ENCODE assay signal across 8 cellular contexts in the genomic region with DNA sequence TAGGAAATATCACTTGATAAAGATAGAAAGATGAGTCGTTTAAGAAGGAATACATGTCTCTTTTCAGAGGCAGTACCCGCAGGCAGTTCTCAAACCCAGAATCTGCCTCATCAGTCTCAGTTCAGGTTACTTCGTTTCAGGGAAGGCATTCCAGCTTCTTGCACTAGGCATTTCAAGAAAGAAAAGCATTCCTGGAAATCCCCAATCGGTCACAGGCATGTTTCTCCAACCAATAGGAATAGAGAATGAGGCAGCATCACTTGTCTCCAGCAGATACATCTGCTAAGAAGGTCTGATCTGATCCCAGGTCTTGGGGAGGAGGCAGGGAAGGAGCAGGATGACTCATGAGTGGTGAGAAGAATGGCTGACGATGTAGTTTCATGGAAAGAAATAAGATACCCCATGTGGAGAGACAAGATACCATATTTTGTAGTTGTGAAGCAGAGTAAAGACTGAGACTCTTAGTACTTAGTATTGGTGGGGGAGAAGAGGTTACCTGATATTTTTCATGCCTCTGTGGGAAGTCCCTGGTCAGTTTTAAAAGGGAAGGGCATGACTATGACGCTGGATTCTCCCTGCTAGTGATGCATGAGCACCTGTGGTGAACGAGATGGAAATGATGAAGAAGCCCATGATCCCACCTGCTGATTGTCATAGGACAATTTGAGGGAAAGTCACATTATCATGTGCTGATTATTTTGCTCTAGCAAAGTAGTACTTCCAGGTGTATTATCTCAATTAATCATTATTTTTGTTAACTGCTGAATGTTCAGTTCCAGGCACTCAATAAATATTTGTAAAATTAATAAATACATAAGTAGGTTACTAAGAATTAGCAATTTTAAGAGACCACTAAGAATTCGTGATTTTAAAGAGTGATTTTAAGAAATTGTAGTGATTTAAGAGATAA. TPM values are rescaled to one million over a fixed set of nuclear protein-coding genes. Genes with fewer than 3 reads are reported as not detected.
DNase-seq lines count a peak whose midpoint lies in the region; ATAC-seq, FAIRE-seq and TF ChIP-seq lines count a peak whose summit lies in the region.

No MANE protein-coding gene starts in this region.

- H3K36me3 ChIP-seq in HCT116 (ENCODE audit: control insufficient read depth in 1 of 2, insufficient read depth in 2 of 2, low read length in 2 of 2) (no peaks in the 10 kb centered on the region), colonic mucosa (no peaks in the 10 kb centered on the region)

- CTCF ChIA-PET in HCT116 (lab: Charles Lee), result no interaction called here

- no peak for TF ChIP-seq RAD21 in HCT116 (IDR thresholded peaks at IDR 0.05; ENCODE audit: low read depth)

- no peaks in the 10 kb centered on the region for H4K20me1 ChIP-seq in HCT116 (ENCODE audit: insufficient read depth)

- H3K79me2 ChIP-seq in HCT116 (ENCODE audit: insufficient read depth, low read length), result no peaks in the 10 kb centered on the region

- H3K4me1 ChIP-seq in HCT116 (ENCODE audit: control insufficient read depth in 1 of 2, insufficient read depth in 2 of 2, low read length in 2 of 2), result peaks cover 0 to 10% of the 10 kb centered on the region in 2 experiments; a peak in 3 of 4 replicates
- no peaks in the 10 kb centered on the region for H3K4me1 ChIP-seq in colonic mucosa

- POLR2A ChIA-PET in HCT116 (lab: Charles Lee), result no interaction called here

- peak overlapping the region; percentile 46; the same call in 1 of the 2 replicates for H3K9ac ChIP-seq in HCT116 (ENCODE audit: low read length)
- H3K9ac ChIP-seq in colonic mucosa (ENCODE audit: low read depth in 2 of 2, low read length in 2 of 2), result no peak overlapping the region

- TF ChIP-seq POLR2A in HCT116 (IDR thresholded peaks at IDR 0.05; ENCODE audit: borderline replicate concordance, extremely low read depth, insufficient read depth, insufficient read length), result no peak

- FAIRE-seq in TTC549 (lab: Jason Lieb, UNC), result peak; percentile 94

- H3K9me2 ChIP-seq in HCT116 (ENCODE audit: insufficient read depth), result no peaks in the 10 kb centered on the region

- peak overlapping the region; percentile 68 for H2AFZ ChIP-seq in HCT116 (ENCODE audit: low read depth, low read length, poor library complexity, severe bottlenecking)

- intact Hi-C loops in HCT116 (cut with micrococcal nuclease), result no loop called here
- intact Hi-C loops in colonic mucosa (cut with DNase I), result no loop called here
- intact Hi-C loops in left colon (cut with DNase I, micrococcal nuclease), result no loop called here

- H3K9me3 ChIP-seq in HCT116 (ENCODE audit: control insufficient read depth in 1 of 2, insufficient read depth in 1 of 2, low read depth in 1 of 2, low read length in 2 of 2) (no peaks in the 10 kb centered on the region), colonic mucosa (no peaks in the 10 kb centered on the region)

- H3K27ac ChIP-seq in HCT116 (ENCODE audit: low read depth, low read length) (no peak overlapping the region), colonic mucosa (no peak overlapping the region)

- H3K27me3 ChIP-seq in HCT116 (ENCODE audit: insufficient read depth, low read length) (no peaks in the 10 kb centered on the region), colonic mucosa (no peaks in the 10 kb centered on the region)

- peak overlapping the region; percentile 80 for H3K4me2 ChIP-seq in HCT116 (ENCODE audit: low read length)

- TF ChIP-seq CTCF in HCT116 (IDR thresholded peaks at IDR 0.05 in 2 of 3, conservative IDR thresholded peaks at IDR 0.05 in 1 of 3; ENCODE audit: borderline replicate concordance in 1 of 3, insufficient read depth in 1 of 3, low read depth in 2 of 3, low read length in 2 of 3) (no peak), LNCaP clone FGC (IDR thresholded peaks at IDR 0.05; ENCODE audit: control insufficient read depth, extremely low read depth, insufficient read depth) (no peak), colonic mucosa (IDR thresholded peaks at IDR 0.05) (no peak)

- RAD21 ChIA-PET in HCT116 (lab: Charles Lee; ENCODE audit: low non-redundant PET in 1 of 2, low total read pairs in 2 of 2, uncharacterized antibody in 2 of 2, unreplicated experiment in 2 of 2), result no interaction called here

- ATAC-seq in HCT116 (peak; percentile 100), left colon (peak; percentile 100)

- BruUV-seq in HCT116 (replicated peaks; lab: Mats Ljungman, UMichigan), result TSS peak; percentile 87

- DNase-seq in activated CD4-positive, CD25-positive, alpha-beta regulatory T cell treated with anti-CD3 and anti-CD28 coated beads, Interleukin-2, amount 50 U/mL, for 16 hours (ENCODE audit: low read depth, low spot score), result peak; percentile 23
- DNase-seq in activated CD4-positive, CD25-positive, alpha-beta regulatory T cell (lab: John Stamatoyannopoulos, UW), result no peak
- DNase-seq in HCT116 (ENCODE audit: low read depth, low spot score), result peak; percentile 94
- DNase-seq in LNCaP clone FGC (ENCODE audit: low read depth), result peak; percentile 83
- DNase-seq in colonic mucosa, result peak; percentile 63
- DNase-seq in left colon, result peak; percentile 58 to 61
- peak; percentile 27 for DNase-seq in stimulated activated CD8-positive, alpha-beta memory T cell treated with anti-CD3 and anti-CD28 coated beads, Interleukin-12 subunit alpha, Interleukin-12 subunit beta, amount 100 ng/mL, for 4 hours (ENCODE audit: low read depth)

- H3K4me3 ChIP-seq in HCT116 (replicated peaks in 1 of 2; ENCODE audit: low read depth in 1 of 2, low read length in 2 of 2), result peak overlapping the region; percentile 45 to 58
- H3K4me3 ChIP-seq in LNCaP clone FGC (ENCODE audit: low read depth, low read length), result no peak overlapping the region
- no peak overlapping the region for H3K4me3 ChIP-seq in colonic mucosa

TF ChIP-seq in HCT116, 20 proteins besides CTCF, POLR2A, EP300 and RAD21:
- TF ChIP-seq POLR2AphosphoS5 (IDR thresholded peaks at IDR 0.05; ENCODE audit: low read depth, low read length) (no peak), SP1 (IDR thresholded peaks at IDR 0.05; ENCODE audit: low read depth) (0 out of 2 replicates have a peak, but pooled peaks have one; percentile 18), EZH2phosphoT487 (IDR thresholded peaks at IDR 0.05; ENCODE audit: borderline replicate concordance) (no peak), SRF (IDR thresholded peaks at IDR 0.05; ENCODE audit: low read depth) (no peak), JUND (IDR thresholded peaks at IDR 0.05) (no peak)

RNA-seq across cellular contexts. Expression of a gene that starts 20.3 kb away (rescaled TPM):
- total RNA-seq in HCT116 (2021; ENCODE audit: unreplicated experiment) (2.7 TPM), colonic mucosa (10 to 100 TPM; 22.5 to 39.3 TPM), left colon (100 to 1,000 TPM in 1 of 2 donors, 10 to 100 TPM in 1; 34.7 to 191 TPM)
- 2.6 and 3.1 TPM in 2 replicates for polyA plus RNA-seq in HCT116 (2012)

RNA-seq across cellular contexts. Expression of a gene that starts 27.2 kb away (rescaled TPM):
- total RNA-seq in HCT116 (2021; ENCODE audit: unreplicated experiment), result 0.86 TPM
- polyA plus RNA-seq in HCT116 (2012), result 0.03 TPM in 1 of 2 replicates, not detected in the other
- 10 to 100 TPM in 1 of 2 donors, 1 to 10 TPM in 1; 8.1 to 13.5 TPM for total RNA-seq in colonic mucosa
- 10 to 100 TPM in 1 of 2 donors, 1 to 10 TPM in 1; 5.1 to 45.0 TPM for total RNA-seq in left colon

RNA-seq across cellular contexts. Expression of a gene that starts 56.5 kb away (rescaled TPM):
- 2.1 TPM for total RNA-seq in HCT116 (2021; ENCODE audit: unreplicated experiment)
- polyA plus RNA-seq in HCT116 (2012), result 3.4 and 4.7 TPM in 2 replicates
- total RNA-seq in colonic mucosa, result 1 to 10 TPM; 1.8 to 6.5 TPM
- total RNA-seq in left colon, result 10 to 100 TPM in 1 of 2 donors, 1 to 10 TPM in 1; 6.6 to 39.3 TPM

Comparison
In these comparisons a context has a peak if more than half of its experiments do, and no peak if none do; other contexts are left out.
1. DNase-seq: peak in activated CD4-positive, CD25-positive, alpha-beta regulatory T cell treated with anti-CD3 and anti-CD28 coated beads, Interleukin-2, amount 50 U/mL, for 16 hours (single experiment), HCT116 (single experiment), LNCaP clone FGC (single experiment), colonic mucosa (single experiment), left colon (2 of 2) and stimulated activated CD8-positive, alpha-beta memory T cell treated with anti-CD3 and anti-CD28 coated beads, Interleukin-12 subunit alpha, Interleukin-12 subunit beta, amount 100 ng/mL, for 4 hours (single experiment); none in activated CD4-positive, CD25-positive, alpha-beta regulatory T cell (0 of 4).
2. H3K4me3 ChIP-seq: peak in HCT116 (2 of 2); none in LNCaP clone FGC (single experiment) and colonic mucosa (single experiment).